ENCODE assay signal across 1 cellular context in the genomic region with DNA sequence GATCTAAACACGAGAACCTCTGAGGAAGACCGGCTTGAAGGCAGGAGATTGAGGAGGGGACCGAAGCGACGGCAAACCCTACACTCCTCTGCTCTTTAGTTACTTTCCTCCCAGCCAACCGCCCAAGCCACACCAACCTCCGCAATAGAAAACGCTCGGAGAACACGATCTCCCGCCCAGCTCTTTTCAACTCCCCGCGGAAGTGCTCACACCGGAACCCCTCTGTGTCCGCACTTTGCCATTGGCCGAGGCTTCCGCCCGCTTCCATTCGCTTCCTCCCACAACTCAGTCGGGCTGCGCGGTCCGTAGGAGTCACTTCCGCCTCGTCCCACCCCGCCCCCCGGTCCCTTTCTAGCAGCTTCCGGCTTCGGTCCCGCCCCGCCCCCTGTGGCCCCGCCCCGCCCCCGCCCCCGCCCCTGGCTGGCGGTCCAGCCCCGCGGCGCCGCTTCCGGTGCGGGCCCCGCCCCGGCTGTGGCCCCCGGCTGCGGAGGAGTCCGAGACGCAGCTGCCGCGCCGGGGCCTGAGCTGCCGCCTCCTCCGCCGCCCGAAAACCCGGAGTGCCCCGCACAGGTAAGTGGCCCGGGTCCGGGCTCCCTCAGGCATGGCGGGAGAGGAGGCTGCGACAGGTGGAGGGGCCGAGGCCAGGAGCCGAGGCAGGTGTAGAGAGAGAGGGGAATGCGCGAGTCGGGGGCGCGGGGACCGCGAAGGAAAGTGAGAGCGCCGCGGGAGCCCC.
TF ChIP-seq lines count a peak whose summit lies in the region.

A gene with protein sequence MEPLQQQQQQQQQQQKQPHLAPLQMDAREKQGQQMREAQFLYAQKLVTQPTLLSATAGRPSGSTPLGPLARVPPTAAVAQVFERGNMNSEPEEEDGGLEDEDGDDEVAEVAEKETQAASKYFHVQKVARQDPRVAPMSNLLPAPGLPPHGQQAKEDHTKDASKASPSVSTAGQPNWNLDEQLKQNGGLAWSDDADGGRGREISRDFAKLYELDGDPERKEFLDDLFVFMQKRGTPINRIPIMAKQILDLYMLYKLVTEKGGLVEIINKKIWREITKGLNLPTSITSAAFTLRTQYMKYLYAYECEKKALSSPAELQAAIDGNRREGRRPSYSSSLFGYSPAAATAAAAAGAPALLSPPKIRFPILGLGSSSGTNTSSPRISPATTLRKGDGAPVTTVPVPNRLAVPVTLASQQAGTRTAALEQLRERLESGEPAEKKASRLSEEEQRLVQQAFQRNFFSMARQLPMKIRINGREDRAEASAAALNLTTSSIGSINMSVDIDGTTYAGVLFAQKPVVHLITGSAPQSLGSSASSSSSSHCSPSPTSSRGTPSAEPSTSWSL (plus strand): TSS at position 460 of the 733 bp plus-strand sequence. CDS start 2,717 bp downstream, outside the sequence.

TF ChIP-seq in HepG2, 621 proteins besides CTCF, POLR2A, EP300 and RAD21 (continued from another document and continues in another):
- TF ChIP-seq, protein P1, sequence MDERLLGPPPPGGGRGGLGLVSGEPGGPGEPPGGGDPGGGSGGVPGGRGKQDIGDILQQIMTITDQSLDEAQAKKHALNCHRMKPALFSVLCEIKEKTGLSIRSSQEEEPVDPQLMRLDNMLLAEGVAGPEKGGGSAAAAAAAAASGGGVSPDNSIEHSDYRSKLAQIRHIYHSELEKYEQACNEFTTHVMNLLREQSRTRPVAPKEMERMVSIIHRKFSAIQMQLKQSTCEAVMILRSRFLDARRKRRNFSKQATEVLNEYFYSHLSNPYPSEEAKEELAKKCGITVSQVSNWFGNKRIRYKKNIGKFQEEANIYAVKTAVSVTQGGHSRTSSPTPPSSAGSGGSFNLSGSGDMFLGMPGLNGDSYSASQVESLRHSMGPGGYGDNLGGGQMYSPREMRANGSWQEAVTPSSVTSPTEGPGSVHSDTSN (CRISPR knock-in tag; IDR thresholded peaks at IDR 0.05), result peak; percentile 38; the same call in 1 of the 2 replicates
- TF ChIP-seq MXI1 (IDR thresholded peaks at IDR 0.05; ENCODE audit: borderline replicate concordance, low read depth, low read length) (peak; percentile 84; the same call in 2 of the 3 replicates), GABPA (IDR thresholded peaks at IDR 0.05; ENCODE audit: low read depth, low read length) (peak; percentile 90), GABPA (CRISPR knock-in tag; IDR thresholded peaks at IDR 0.05; ENCODE audit: low read depth) (peak; percentile 95), ZNF333 (CRISPR knock-in tag; IDR thresholded peaks at IDR 0.05; ENCODE audit: borderline replicate concordance) (no peak), RORA (CRISPR knock-in tag; IDR thresholded peaks at IDR 0.05) (no peak), GZF1 (CRISPR knock-in tag; IDR thresholded peaks at IDR 0.05) (no peak), BCL6 (CRISPR knock-in tag; IDR thresholded peaks at IDR 0.05) (peak; percentile 14; the same call in 1 of the 2 replicates), ZNF343 (CRISPR knock-in tag; IDR thresholded peaks at IDR 0.05) (0 out of 2 replicates have a peak, but pooled peaks have one; percentile 42), KLF13 (CRISPR knock-in tag; IDR thresholded peaks at IDR 0.05) (no peak), ZNF878 (CRISPR knock-in tag; IDR thresholded peaks at IDR 0.05) (0 out of 2 replicates have a peak, but pooled peaks have one; percentile 40), MAF1 (CRISPR knock-in tag; IDR thresholded peaks at IDR 0.05; ENCODE audit: borderline replicate concordance) (no peak)
- TF ChIP-seq, protein P2, sequence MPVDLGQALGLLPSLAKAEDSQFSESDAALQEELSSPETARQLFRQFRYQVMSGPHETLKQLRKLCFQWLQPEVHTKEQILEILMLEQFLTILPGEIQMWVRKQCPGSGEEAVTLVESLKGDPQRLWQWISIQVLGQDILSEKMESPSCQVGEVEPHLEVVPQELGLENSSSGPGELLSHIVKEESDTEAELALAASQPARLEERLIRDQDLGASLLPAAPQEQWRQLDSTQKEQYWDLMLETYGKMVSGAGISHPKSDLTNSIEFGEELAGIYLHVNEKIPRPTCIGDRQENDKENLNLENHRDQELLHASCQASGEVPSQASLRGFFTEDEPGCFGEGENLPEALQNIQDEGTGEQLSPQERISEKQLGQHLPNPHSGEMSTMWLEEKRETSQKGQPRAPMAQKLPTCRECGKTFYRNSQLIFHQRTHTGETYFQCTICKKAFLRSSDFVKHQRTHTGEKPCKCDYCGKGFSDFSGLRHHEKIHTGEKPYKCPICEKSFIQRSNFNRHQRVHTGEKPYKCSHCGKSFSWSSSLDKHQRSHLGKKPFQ (CRISPR knock-in tag; IDR thresholded peaks at IDR 0.05; ENCODE audit: insufficient replicate concordance), result peak; percentile 90
- TF ChIP-seq, protein P3, sequence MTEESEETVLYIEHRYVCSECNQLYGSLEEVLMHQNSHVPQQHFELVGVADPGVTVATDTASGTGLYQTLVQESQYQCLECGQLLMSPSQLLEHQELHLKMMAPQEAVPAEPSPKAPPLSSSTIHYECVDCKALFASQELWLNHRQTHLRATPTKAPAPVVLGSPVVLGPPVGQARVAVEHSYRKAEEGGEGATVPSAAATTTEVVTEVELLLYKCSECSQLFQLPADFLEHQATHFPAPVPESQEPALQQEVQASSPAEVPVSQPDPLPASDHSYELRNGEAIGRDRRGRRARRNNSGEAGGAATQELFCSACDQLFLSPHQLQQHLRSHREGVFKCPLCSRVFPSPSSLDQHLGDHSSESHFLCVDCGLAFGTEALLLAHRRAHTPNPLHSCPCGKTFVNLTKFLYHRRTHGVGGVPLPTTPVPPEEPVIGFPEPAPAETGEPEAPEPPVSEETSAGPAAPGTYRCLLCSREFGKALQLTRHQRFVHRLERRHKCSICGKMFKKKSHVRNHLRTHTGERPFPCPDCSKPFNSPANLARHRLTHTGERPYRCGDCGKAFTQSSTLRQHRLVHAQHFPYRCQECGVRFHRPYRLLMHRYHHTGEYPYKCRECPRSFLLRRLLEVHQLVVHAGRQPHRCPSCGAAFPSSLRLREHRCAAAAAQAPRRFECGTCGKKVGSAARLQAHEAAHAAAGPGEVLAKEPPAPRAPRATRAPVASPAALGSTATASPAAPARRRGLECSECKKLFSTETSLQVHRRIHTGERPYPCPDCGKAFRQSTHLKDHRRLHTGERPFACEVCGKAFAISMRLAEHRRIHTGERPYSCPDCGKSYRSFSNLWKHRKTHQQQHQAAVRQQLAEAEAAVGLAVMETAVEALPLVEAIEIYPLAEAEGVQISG (CRISPR knock-in tag; IDR thresholded peaks at IDR 0.05), result peak; percentile 97
- TF ChIP-seq, protein P4, sequence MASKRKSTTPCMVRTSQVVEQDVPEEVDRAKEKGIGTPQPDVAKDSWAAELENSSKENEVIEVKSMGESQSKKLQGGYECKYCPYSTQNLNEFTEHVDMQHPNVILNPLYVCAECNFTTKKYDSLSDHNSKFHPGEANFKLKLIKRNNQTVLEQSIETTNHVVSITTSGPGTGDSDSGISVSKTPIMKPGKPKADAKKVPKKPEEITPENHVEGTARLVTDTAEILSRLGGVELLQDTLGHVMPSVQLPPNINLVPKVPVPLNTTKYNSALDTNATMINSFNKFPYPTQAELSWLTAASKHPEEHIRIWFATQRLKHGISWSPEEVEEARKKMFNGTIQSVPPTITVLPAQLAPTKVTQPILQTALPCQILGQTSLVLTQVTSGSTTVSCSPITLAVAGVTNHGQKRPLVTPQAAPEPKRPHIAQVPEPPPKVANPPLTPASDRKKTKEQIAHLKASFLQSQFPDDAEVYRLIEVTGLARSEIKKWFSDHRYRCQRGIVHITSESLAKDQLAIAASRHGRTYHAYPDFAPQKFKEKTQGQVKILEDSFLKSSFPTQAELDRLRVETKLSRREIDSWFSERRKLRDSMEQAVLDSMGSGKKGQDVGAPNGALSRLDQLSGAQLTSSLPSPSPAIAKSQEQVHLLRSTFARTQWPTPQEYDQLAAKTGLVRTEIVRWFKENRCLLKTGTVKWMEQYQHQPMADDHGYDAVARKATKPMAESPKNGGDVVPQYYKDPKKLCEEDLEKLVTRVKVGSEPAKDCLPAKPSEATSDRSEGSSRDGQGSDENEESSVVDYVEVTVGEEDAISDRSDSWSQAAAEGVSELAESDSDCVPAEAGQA (IDR thresholded peaks at IDR 0.05; ENCODE audit: low read depth), result no peak
- TF ChIP-seq, protein P4 (CRISPR knock-in tag; IDR thresholded peaks at IDR 0.05; ENCODE audit: borderline replicate concordance), result no peak
- TF ChIP-seq, protein P5, sequence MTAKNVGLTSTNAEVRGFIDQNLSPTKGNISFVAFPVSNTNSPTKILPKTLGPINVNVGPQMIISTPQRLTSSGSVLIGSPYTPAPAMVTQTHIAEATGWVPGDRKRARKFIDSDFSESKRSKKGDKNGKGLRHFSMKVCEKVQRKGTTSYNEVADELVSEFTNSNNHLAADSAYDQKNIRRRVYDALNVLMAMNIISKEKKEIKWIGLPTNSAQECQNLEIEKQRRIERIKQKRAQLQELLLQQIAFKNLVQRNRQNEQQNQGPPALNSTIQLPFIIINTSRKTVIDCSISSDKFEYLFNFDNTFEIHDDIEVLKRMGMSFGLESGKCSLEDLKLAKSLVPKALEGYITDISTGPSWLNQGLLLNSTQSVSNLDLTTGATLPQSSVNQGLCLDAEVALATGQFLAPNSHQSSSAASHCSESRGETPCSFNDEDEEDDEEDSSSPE (CRISPR knock-in tag; IDR thresholded peaks at IDR 0.05), result peak; percentile 97
- TF ChIP-seq, protein P6, sequence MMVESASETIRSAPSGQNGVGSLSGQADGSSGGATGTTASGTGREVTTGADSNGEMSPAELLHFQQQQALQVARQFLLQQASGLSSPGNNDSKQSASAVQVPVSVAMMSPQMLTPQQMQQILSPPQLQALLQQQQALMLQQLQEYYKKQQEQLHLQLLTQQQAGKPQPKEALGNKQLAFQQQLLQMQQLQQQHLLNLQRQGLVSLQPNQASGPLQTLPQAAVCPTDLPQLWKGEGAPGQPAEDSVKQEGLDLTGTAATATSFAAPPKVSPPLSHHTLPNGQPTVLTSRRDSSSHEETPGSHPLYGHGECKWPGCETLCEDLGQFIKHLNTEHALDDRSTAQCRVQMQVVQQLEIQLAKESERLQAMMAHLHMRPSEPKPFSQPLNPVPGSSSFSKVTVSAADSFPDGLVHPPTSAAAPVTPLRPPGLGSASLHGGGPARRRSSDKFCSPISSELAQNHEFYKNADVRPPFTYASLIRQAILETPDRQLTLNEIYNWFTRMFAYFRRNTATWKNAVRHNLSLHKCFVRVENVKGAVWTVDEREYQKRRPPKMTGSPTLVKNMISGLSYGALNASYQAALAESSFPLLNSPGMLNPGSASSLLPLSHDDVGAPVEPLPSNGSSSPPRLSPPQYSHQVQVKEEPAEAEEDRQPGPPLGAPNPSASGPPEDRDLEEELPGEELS (CRISPR knock-in tag; IDR thresholded peaks at IDR 0.05), result no peak
- TF ChIP-seq, protein P7, sequence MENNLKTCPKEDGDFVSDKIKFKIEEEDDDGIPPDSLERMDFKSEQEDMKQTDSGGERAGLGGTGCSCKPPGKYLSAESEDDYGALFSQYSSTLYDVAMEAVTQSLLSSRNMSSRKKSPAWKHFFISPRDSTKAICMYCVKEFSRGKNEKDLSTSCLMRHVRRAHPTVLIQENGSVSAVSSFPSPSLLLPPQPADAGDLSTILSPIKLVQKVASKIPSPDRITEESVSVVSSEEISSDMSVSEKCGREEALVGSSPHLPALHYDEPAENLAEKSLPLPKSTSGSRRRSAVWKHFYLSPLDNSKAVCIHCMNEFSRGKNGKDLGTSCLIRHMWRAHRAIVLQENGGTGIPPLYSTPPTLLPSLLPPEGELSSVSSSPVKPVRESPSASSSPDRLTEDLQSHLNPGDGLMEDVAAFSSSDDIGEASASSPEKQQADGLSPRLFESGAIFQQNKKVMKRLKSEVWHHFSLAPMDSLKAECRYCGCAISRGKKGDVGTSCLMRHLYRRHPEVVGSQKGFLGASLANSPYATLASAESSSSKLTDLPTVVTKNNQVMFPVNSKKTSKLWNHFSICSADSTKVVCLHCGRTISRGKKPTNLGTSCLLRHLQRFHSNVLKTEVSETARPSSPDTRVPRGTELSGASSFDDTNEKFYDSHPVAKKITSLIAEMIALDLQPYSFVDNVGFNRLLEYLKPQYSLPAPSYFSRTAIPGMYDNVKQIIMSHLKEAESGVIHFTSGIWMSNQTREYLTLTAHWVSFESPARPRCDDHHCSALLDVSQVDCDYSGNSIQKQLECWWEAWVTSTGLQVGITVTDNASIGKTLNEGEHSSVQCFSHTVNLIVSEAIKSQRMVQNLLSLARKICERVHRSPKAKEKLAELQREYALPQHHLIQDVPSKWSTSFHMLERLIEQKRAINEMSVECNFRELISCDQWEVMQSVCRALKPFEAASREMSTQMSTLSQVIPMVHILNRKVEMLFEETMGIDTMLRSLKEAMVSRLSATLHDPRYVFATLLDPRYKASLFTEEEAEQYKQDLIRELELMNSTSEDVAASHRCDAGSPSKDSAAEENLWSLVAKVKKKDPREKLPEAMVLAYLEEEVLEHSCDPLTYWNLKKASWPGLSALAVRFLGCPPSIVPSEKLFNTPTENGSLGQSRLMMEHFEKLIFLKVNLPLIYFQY (CRISPR knock-in tag; IDR thresholded peaks at IDR 0.05; ENCODE audit: borderline replicate concordance), result no peak
- TF ChIP-seq, protein P8, sequence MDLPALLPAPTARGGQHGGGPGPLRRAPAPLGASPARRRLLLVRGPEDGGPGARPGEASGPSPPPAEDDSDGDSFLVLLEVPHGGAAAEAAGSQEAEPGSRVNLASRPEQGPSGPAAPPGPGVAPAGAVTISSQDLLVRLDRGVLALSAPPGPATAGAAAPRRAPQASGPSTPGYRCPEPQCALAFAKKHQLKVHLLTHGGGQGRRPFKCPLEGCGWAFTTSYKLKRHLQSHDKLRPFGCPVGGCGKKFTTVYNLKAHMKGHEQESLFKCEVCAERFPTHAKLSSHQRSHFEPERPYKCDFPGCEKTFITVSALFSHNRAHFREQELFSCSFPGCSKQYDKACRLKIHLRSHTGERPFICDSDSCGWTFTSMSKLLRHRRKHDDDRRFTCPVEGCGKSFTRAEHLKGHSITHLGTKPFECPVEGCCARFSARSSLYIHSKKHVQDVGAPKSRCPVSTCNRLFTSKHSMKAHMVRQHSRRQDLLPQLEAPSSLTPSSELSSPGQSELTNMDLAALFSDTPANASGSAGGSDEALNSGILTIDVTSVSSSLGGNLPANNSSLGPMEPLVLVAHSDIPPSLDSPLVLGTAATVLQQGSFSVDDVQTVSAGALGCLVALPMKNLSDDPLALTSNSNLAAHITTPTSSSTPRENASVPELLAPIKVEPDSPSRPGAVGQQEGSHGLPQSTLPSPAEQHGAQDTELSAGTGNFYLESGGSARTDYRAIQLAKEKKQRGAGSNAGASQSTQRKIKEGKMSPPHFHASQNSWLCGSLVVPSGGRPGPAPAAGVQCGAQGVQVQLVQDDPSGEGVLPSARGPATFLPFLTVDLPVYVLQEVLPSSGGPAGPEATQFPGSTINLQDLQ (CRISPR knock-in tag; IDR thresholded peaks at IDR 0.05), result no peak
